ENCODE assay signal across 26 cellular contexts in genomic region chr20:40056186-40056585, GRCh38.
"Had no signal": no experiment of that assay in that cellular context is flagged by ENCODE, and none has a peak within 500 bp of the region (broad histone marks: within the 10 kb centered on the region; RNA-seq: fewer than 3 reads in every experiment).

No MANE protein-coding gene starts in this region.

- H3K27me3 ChIP-seq: esophagus squamous epithelium, left lung, pancreas, right atrium auricular region, sigmoid colon, stomach, thyroid gland, vagina had no signal

- H3K36me3 ChIP-seq: esophagus squamous epithelium, left lung, pancreas, right atrium auricular region, sigmoid colon, stomach, thyroid gland, vagina had no signal

- H3K4me3 Mint-ChIP-seq: central memory CD8-positive, alpha-beta T cell; mesothelial cell of epicardium; naive B cell; nephron progenitor cell; stimulated activated effector memory CD8-positive, alpha-beta T cell treated with anti-CD3 and anti-CD28 coated beads, Interleukin-12 subunit alpha, Interleukin-12 subunit beta, amount 100 ng/mL, for 72 hours had no signal

- H3K36me3 Mint-ChIP-seq: mesothelial cell of epicardium; naive B cell; stimulated activated effector memory CD8-positive, alpha-beta T cell treated with anti-CD3 and anti-CD28 coated beads, Interleukin-12 subunit alpha, Interleukin-12 subunit beta, amount 100 ng/mL, for 72 hours had no signal

- H3K4me3 ChIP-seq: coronary artery, esophagus squamous epithelium, left lung, mucosa of descending colon, pancreas, right atrium auricular region, sigmoid colon, stomach, thyroid gland, vagina had no signal

- ATAC-seq: left lung; mucosa of descending colon; pancreas; stimulated activated effector memory CD8-positive, alpha-beta T cell treated with anti-CD3 and anti-CD28 coated beads, Interleukin-12 subunit alpha, Interleukin-12 subunit beta, amount 100 ng/mL, for 72 hours had no signal

- H3K27ac Mint-ChIP-seq: mesothelial cell of epicardium; naive B cell; nephron progenitor cell; stimulated activated effector memory CD8-positive, alpha-beta T cell treated with anti-CD3 and anti-CD28 coated beads, Interleukin-12 subunit alpha, Interleukin-12 subunit beta, amount 100 ng/mL, for 72 hours had no signal

- DNase-seq: dermis blood vessel endothelial cell; effector memory CD4-positive, alpha-beta T cell; erythroblast; esophagus squamous epithelium; foreskin melanocyte; hypothalamus; left lung; mesenchymal stem cell; mucosa of descending colon; naive B cell; nephron progenitor cell; occipital lobe; pancreas; sigmoid colon; stimulated activated CD4-positive, alpha-beta T cell treated with anti-CD3 and anti-CD28 coated beads, Interleukin-2, amount 100 ng/mL, for 24 hours; stimulated activated CD4-positive, alpha-beta T cell treated with anti-CD3 and anti-CD28 coated beads, Interleukin-4, amount 100 ng/mL, for 24 hours; stimulated activated naive CD4-positive, alpha-beta T cell treated with Interleukin-2 at 50 U/mL for 16 hours; stomach; thyroid gland; trophoblast cell had no signal

- H3K4me1 Mint-ChIP-seq: central memory CD8-positive, alpha-beta T cell; mesothelial cell of epicardium; naive B cell; nephron progenitor cell; stimulated activated effector memory CD8-positive, alpha-beta T cell treated with anti-CD3 and anti-CD28 coated beads, Interleukin-12 subunit alpha, Interleukin-12 subunit beta, amount 100 ng/mL, for 72 hours had no signal

- H3K9me3 ChIP-seq: esophagus squamous epithelium, mucosa of descending colon, pancreas, right atrium auricular region, thyroid gland, vagina had no signal

- H3K27me3 Mint-ChIP-seq: central memory CD8-positive, alpha-beta T cell had no signal

- H3K27ac ChIP-seq: coronary artery, esophagus squamous epithelium, left lung, pancreas, right atrium auricular region, sigmoid colon, stomach, thyroid gland, vagina had no signal
